Comparison of ENCODE assay signal across 20 cellular contexts in the genomic region with DNA sequence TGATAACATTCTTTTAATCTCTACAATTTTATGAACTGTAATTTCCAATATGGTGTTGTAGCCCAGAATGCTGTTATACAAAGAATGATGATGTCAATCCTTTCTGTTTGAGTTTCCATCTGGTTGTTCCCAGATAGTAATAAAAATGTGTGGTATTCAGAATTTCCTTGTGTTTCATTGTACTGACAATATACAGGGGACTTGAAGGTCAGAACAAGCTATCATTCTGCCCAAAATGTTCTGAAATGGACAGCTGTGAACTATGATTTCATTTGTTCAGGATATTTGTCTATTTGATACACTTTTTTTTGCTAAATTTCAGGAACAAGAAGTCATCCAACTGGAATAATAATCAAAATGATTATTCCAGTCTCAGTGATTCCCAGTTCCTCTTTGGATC.
"Had no signal": no experiment of that assay in that cellular context is flagged by ENCODE, and none has a peak within 500 bp of the region (broad histone marks: within the 10 kb centered on the region; RNA-seq: fewer than 3 reads in every experiment).

No MANE protein-coding gene starts in this region.

- H3K4me1 Mint-ChIP-seq: naive thymus-derived CD4-positive, alpha-beta T cell; stimulated activated naive CD8-positive, alpha-beta T cell treated with anti-CD3 and anti-CD28 coated beads, Interleukin-15, amount 100 ng/mL, for 72 hours had no signal

- ATAC-seq: mucosa of descending colon; naive thymus-derived CD4-positive, alpha-beta T cell; natural killer cell treated with Interleukin-12 subunit alpha and Interleukin-12 subunit beta and Interleukin-15 and Interleukin-18, amount 100 ng/mL, for 72 hours; psoas muscle; stimulated activated memory B cell treated with anti-CD40 and anti-IgM and Interleukin-4, amounts not matched to agents 10 μg/mL and 1 μg/mL and 100 μg/mL, for 72 hours; stimulated activated naive CD8-positive, alpha-beta T cell treated with anti-CD3 and anti-CD28 coated beads, Interleukin-15, amount 100 ng/mL, for 72 hours had no signal

- H3K27ac Mint-ChIP-seq: memory B cell; naive thymus-derived CD4-positive, alpha-beta T cell; natural killer cell treated with Interleukin-12 subunit alpha and Interleukin-12 subunit beta and Interleukin-15 and Interleukin-18, amount 100 ng/mL, for 72 hours; stimulated activated memory B cell treated with anti-CD40 and anti-IgM and Interleukin-4, amounts not matched to agents 10 μg/mL and 1 μg/mL and 100 μg/mL, for 72 hours; stimulated activated naive CD8-positive, alpha-beta T cell treated with anti-CD3 and anti-CD28 coated beads, Interleukin-15, amount 100 ng/mL, for 72 hours; type B pancreatic cell had no signal

- H3K36me3 Mint-ChIP-seq: stimulated activated memory B cell treated with anti-CD40 and anti-IgM and Interleukin-4, amounts not matched to agents 10 μg/mL and 1 μg/mL and 100 μg/mL, for 72 hours had no signal

- H3K4me3 Mint-ChIP-seq: memory B cell; naive thymus-derived CD4-positive, alpha-beta T cell; natural killer cell treated with Interleukin-12 subunit alpha and Interleukin-12 subunit beta and Interleukin-15 and Interleukin-18, amount 100 ng/mL, for 72 hours; stimulated activated memory B cell treated with anti-CD40 and anti-IgM and Interleukin-4, amounts not matched to agents 10 μg/mL and 1 μg/mL and 100 μg/mL, for 72 hours; stimulated activated naive CD8-positive, alpha-beta T cell treated with anti-CD3 and anti-CD28 coated beads, Interleukin-15, amount 100 ng/mL, for 72 hours; type B pancreatic cell had no signal

- H3K27me3 Mint-ChIP-seq: memory B cell; stimulated activated memory B cell treated with anti-CD40 and anti-IgM and Interleukin-4, amounts not matched to agents 10 μg/mL and 1 μg/mL and 100 μg/mL, for 72 hours; stimulated activated naive CD8-positive, alpha-beta T cell treated with anti-CD3 and anti-CD28 coated beads, Interleukin-15, amount 100 ng/mL, for 72 hours; type B pancreatic cell had no signal

- DNase-seq: islet precursor cell; left ventricle myocardium inferior; midbrain; mucosa of descending colon; naive thymus-derived CD4-positive, alpha-beta T cell; nucleus accumbens; psoas muscle; right lobe of liver; stimulated activated CD4-positive, alpha-beta T cell treated with anti-CD3 and anti-CD28 coated beads, Interleukin-1b, Interleukin-23, amount 100 ng/mL, for 48 hours; stimulated activated CD4-positive, alpha-beta T cell treated with anti-CD3 and anti-CD28 coated beads, Interleukin-2, amount 100 ng/mL, for 48 hours; stimulated activated CD4-positive, alpha-beta T cell treated with anti-CD3 and anti-CD28 coated beads, Interleukin-4, amount 100 ng/mL, for 4 hours; stimulated activated CD8-positive, alpha-beta memory T cell treated with anti-CD3 and anti-CD28 coated beads, Interleukin-4, amount 100 ng/mL, for 48 hours; stimulated activated naive CD4-positive, alpha-beta T cell treated with Interleukin-2 at 50 U/mL for 16 hours; stimulated activated naive CD8-positive, alpha-beta T cell treated with anti-CD3 and anti-CD28 coated beads, Interleukin-15, amount 100 ng/mL, for 72 hours; substantia nigra; uterus had no signal
